In the genomic region with DNA sequence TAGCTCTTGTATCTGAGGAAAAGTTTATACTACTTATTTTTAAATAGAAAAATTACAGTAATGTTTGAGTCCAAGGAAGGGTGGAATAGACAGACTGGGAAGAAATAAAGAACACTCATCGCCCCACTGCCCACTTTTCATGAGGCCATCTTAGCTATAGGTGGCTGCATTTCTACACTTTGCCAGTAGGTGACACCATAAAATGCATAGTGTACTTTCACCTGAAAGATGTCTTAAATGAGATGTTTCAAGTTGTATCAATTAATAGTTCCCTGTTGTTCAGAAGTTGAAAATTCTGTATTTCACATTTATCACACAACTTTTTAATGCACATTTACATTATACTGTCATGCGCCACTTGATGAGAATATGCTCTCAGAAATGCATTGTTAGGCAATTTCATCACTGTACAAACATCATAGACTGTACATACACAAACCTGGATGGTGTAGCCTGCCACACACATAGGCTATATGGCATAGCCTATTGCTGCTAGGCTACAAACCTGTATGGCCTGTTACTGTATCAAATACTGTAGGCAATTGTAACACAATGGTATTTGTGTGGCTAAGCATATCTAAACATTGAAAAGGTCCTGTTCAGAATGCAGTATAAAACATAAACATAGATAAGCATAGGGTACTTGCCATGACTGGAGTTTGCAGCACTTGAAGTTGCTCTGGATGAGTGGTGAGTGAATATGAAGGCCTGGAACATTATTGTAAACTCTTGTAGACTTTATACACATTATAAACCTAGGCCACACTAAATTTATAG, we compare ENCODE assay signal across 9 cellular contexts. TPM values are rescaled to one million over a fixed set of nuclear protein-coding genes. Genes with fewer than 3 reads are reported as not detected.
DNase-seq lines count a peak whose midpoint lies in the region; ATAC-seq and TF ChIP-seq lines count a peak whose summit lies in the region.
"Had no signal": no experiment of that assay in that cellular context is flagged by ENCODE, and none has a peak within 500 bp of the region (broad histone marks: within the 10 kb centered on the region; RNA-seq: fewer than 3 reads in every experiment).

No MANE protein-coding gene starts in this region.

- H3K9me3 ChIP-seq in body of pancreas, result no peaks in the 10 kb centered on the region
- no peaks in the 10 kb centered on the region for H3K9me3 ChIP-seq in lung (ENCODE audit: control insufficient read depth in 2 of 2, insufficient read depth in 1 of 2, low read length in 1 of 2)
- H3K9me3 ChIP-seq: HAP-1 had no signal

- ATAC-seq in body of pancreas (no peak), lung (ENCODE audit: insufficient read depth, low FRiP score) (no peak)

- intact Hi-C loops in body of pancreas (cut with DNase I), result no loop called here

- no peak for TF ChIP-seq POLR2A in body of pancreas (IDR thresholded peaks at IDR 0.05)

- no peaks in the 10 kb centered on the region for H3K27me3 ChIP-seq in body of pancreas
- H3K27me3 ChIP-seq in lung (ENCODE audit: control insufficient read depth, insufficient read depth), result no peaks in the 10 kb centered on the region

- H3K4me1 ChIP-seq in body of pancreas (no peaks in the 10 kb centered on the region), lung (ENCODE audit: control insufficient read depth in 2 of 2, insufficient read depth in 2 of 2, low read length in 2 of 2) (no peaks in the 10 kb centered on the region)
- H3K4me1 ChIP-seq: HAP-1 had no signal

- peak; percentile 33 for DNase-seq in A172 (ENCODE audit: low spot score)
- no peak for DNase-seq in GM12864 (ENCODE audit: low read depth)
- DNase-seq in NAMALWA (ENCODE audit: low spot score), result peak; percentile 48
- peak; percentile 15 to 34 (median 16) for DNase-seq in body of pancreas
- DNase-seq in lung (ENCODE audit: low spot score), result no peak
- DNase-seq in NCI-H1092 (lab: John Stamatoyannopoulos, UW), result no peak
- DNase-seq in 8988T, result no peak
- DNase-seq in C1 segment of cervical spinal cord (lab: John Stamatoyannopoulos, UW), result no peak

- H3K4me3 ChIP-seq in GM12864 (ENCODE audit: low read depth, low read length), result no peak overlapping the region
- no peak overlapping the region for H3K4me3 ChIP-seq in body of pancreas
- no peak overlapping the region for H3K4me3 ChIP-seq in lung
- H3K4me3 ChIP-seq: HAP-1 had no signal

- WGBS in body of pancreas, 2 donors, result 88 to 89% methylated on average over 2 of the region's 2 CpGs
- WGBS in lung, 2 donors, result 93 to 94% methylated on average over 2 of the region's 2 CpGs

- no peaks in the 10 kb centered on the region for H3K36me3 ChIP-seq in body of pancreas (replicated peaks in 1 of 2; ENCODE audit: insufficient read depth in 1 of 2, low read depth in 2 of 2)
- H3K36me3 ChIP-seq in lung (ENCODE audit: control insufficient read depth in 2 of 2, insufficient read depth in 2 of 2, low read length in 2 of 2), result no peaks in the 10 kb centered on the region

- peak; percentile 68 for TF ChIP-seq CTCF in GM12864 (IDR thresholded peaks at IDR 0.05; ENCODE audit: low read depth, low read length, missing control alignments)
- peak in 6 of 7 experiments; percentile 58 to 76 (median 66) for TF ChIP-seq CTCF in body of pancreas (IDR thresholded peaks at IDR 0.05)
- TF ChIP-seq CTCF in lung (IDR thresholded peaks at IDR 0.05; ENCODE audit: control extremely low read depth, extremely low read depth), result peak; percentile 48

- H3K27ac ChIP-seq in body of pancreas (no peak overlapping the region), lung (ENCODE audit: low read depth in 1 of 2, low read length in 1 of 2) (no peak overlapping the region)

RNA-seq across cellular contexts. Expression of a gene that starts 27.5 kb away (rescaled TPM):
- total RNA-seq in A172 (2014; rRNA removed; shearing (Covaris generic)), result not detected in 2 replicates
- total RNA-seq in body of pancreas (not detected), lung (not detected)
- under 1 TPM; 0.16 to 0.29 TPM for polyA plus RNA-seq in lung

RNA-seq across cellular contexts. Expression of a gene that starts 50.1 kb away (rescaled TPM):
- total RNA-seq in A172 (2014; rRNA removed; shearing (Covaris generic)), result 42.4 and 43.2 TPM in 2 replicates
- under 1 TPM in 1 of 2 donors, not detected in 1; 0.52 TPM for total RNA-seq in body of pancreas
- total RNA-seq in lung, result 1 to 10 TPM; 1.7 to 6.1 TPM
- polyA plus RNA-seq in lung, result 1 to 10 TPM; 1.2 to 1.5 TPM

RNA-seq across cellular contexts. Expression of a gene that starts 50.2 kb away (rescaled TPM):
- 83.7 and 113 TPM in 2 replicates for total RNA-seq in A172 (2014; rRNA removed; shearing (Covaris generic))
- total RNA-seq in body of pancreas, result 10 to 100 TPM; 12.2 TPM
- total RNA-seq in lung, result 10 to 100 TPM; 17.1 to 21.8 TPM
- polyA plus RNA-seq in lung, result 10 to 100 TPM; 14.0 to 23.3 TPM

Comparison
In these comparisons a context has a peak if more than half of its experiments do, and no peak if none do; other contexts are left out.
1. DNase-seq: peak in A172 (single experiment), NAMALWA (single experiment) and body of pancreas (4 of 4); none in GM12864 (single experiment), lung (single experiment), NCI-H1092 (single experiment), 8988T (single experiment) and C1 segment of cervical spinal cord (0 of 14).
2. Peak in every context shown above with its lines, with median percentiles within 50 percentile points of each other: CTCF ChIP-seq.